20 cellular contexts compared by ENCODE assay signal in the genomic region with DNA sequence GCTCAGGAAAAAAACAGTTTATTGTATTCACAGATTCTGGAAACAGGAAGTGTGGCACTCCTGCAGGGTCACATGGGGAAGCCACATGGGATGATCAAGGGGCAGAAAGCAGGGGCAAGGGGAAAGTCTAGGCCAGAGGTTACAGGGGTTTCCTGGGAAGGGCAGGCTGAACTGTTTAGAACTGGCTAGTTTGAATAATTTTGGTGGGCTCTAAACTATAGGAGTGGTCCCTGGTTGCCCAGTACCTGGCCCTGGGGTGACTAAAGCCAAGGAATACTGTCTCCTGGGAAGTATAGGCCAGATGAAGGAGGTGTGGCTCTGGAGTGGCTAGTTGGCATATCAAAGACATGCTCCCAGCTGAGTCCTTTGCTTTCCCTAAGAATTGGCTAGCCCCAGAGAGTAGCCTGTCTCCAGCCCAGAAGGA.
DNase-seq lines count a peak whose midpoint lies in the region; ATAC-seq, FAIRE-seq and TF ChIP-seq lines count a peak whose summit lies in the region.
"Had no signal": no experiment of that assay in that cellular context is flagged by ENCODE, and none has a peak within 500 bp of the region (broad histone marks: within the 10 kb centered on the region; RNA-seq: fewer than 3 reads in every experiment).

No MANE protein-coding gene starts in this region.

- FAIRE-seq in K562 (lab: Jason Lieb, UNC) (no peak), kidney (lab: Jason Lieb, UNC) (no peak)
- FAIRE-seq: A204.1, TTC549 had no signal

- H4K91ac ChIP-seq in neuronal stem cell (ENCODE audit: low read depth, low read length, poor library complexity): no peak overlapping the region

- no peak overlapping the region for H3K14ac ChIP-seq in neuronal stem cell (ENCODE audit: low read length)

- H3K79me2 ChIP-seq in K562 (ENCODE audit: control insufficient read depth, insufficient read depth, low read length): no peaks in the 10 kb centered on the region

- peak overlapping the region; percentile 71 for H2AFZ ChIP-seq in K562 (ENCODE audit: low read depth, low read length)
- peak overlapping the region; percentile 82 for H2AFZ ChIP-seq in neuronal stem cell (ENCODE audit: low read length)

- no peak overlapping the region for H2BK15ac ChIP-seq in neuronal stem cell (ENCODE audit: low read length)

- H3K23ac ChIP-seq in neuronal stem cell (ENCODE audit: low read depth, low read length, poor library complexity): no peak overlapping the region

- ATAC-seq in K562: peak; percentile 34
- ATAC-seq: Right ventricle myocardium inferior had no signal

- no peaks in the 10 kb centered on the region for H3K79me1 ChIP-seq in neuronal stem cell (ENCODE audit: low read depth, low read length)

- POLR2A ChIA-PET in K562 (lab: Yijun Ruan, JAX): interaction anchor here (0.7 kb wide), 1 partner anchor 26 kb away, joined by 3 read pairs; no protein-coding TSS in a partner anchor

- no TSS peak for BruUV-seq in K562 (replicated peaks; lab: Mats Ljungman, UMichigan)

- TF ChIP-seq POLR2A in K562 (conservative IDR thresholded peaks at IDR 0.05): no peak

- H3K9me3 ChIP-seq in K562 (replicated peaks; ENCODE audit: control insufficient read depth, insufficient read depth, low read depth, low read length) (no peaks in the 10 kb centered on the region), neuronal stem cell (replicated peaks in 1 of 2; ENCODE audit: control insufficient read depth in 2 of 2, insufficient read depth in 1 of 2, low read depth in 1 of 2, low read length in 2 of 2) (no peaks in the 10 kb centered on the region), kidney (ENCODE audit: control insufficient read depth in 1 of 2, low read length in 2 of 2) (no peaks in the 10 kb centered on the region)
- H3K9me3 ChIP-seq: ovary, transverse colon had no signal

- H3K4me1 ChIP-seq in K562 (replicated peaks in 1 of 2; ENCODE audit: control insufficient read depth in 2 of 2, insufficient read depth in 2 of 2, low read length in 2 of 2) (peaks cover 9 to 29% of the 10 kb centered on the region in 2 experiments; a peak in 3 of 5 replicates), neuronal stem cell (ENCODE audit: control insufficient read depth in 2 of 2, insufficient read depth in 1 of 2, low read depth in 1 of 2, low read length in 2 of 2) (peaks cover 8% of the 10 kb centered on the region in 2 donors), kidney (ENCODE audit: control insufficient read depth in 1 of 2, insufficient read depth in 1 of 2, low read depth in 1 of 2, low read length in 2 of 2) (no peaks in the 10 kb centered on the region)

- H3K36me3 ChIP-seq in K562 (ENCODE audit: control insufficient read depth, insufficient read depth, low read length): no peaks in the 10 kb centered on the region
- H3K36me3 ChIP-seq in neuronal stem cell (replicated peaks in 1 of 2; ENCODE audit: control insufficient read depth in 2 of 2, insufficient read depth in 2 of 2, low read length in 2 of 2): no peaks in the 10 kb centered on the region
- no peaks in the 10 kb centered on the region for H3K36me3 ChIP-seq in kidney (ENCODE audit: control insufficient read depth in 1 of 2, insufficient read depth in 2 of 2, low read length in 2 of 2)
- H3K36me3 ChIP-seq: ovary, transverse colon had no signal

- no peak overlapping the region for H4K8ac ChIP-seq in neuronal stem cell (ENCODE audit: low read depth, low read length)

- in situ Hi-C loops in K562 (cut with MboI): no loop called here

- H3K27ac ChIP-seq in K562 (ENCODE audit: extremely low read depth, low read depth, low read length): no peak overlapping the region; the same call in 2 of the 3 replicates
- H3K27ac ChIP-seq in neuronal stem cell (replicated peaks; ENCODE audit: low read length): no peak overlapping the region
- no peak overlapping the region for H3K27ac ChIP-seq in kidney (ENCODE audit: low read depth in 2 of 2, low read length in 2 of 2)
- H3K27ac ChIP-seq: ovary, transverse colon had no signal

- TF ChIP-seq CTCF in K562 (IDR thresholded peaks at IDR 0.05 in 2 of 3, conservative IDR thresholded peaks at IDR 0.05 in 1 of 3; ENCODE audit: insufficient read depth in 2 of 3, low read depth in 1 of 3, low read length in 3 of 3) (no peak), kidney (IDR thresholded peaks at IDR 0.05; ENCODE audit: borderline replicate concordance, extremely low read depth, insufficient read depth) (no peak)

- DNase-seq in NCI-H2107 treated with DMSO at 0.1 percent for 48 hours (lab: John Stamatoyannopoulos, UW; ENCODE audit: unreplicated experiment): peak; percentile 21
- no peak for DNase-seq in NCI-H2107 (lab: John Stamatoyannopoulos, UW)
- DNase-seq in NCI-H2029 (lab: John Stamatoyannopoulos, UW): peak; percentile 52
- DNase-seq in K562 (ENCODE audit: extremely low read depth in 1 of 4, low spot score in 3 of 4): no peak
- DNase-seq in neuronal stem cell (ENCODE audit: low spot score): peak; percentile 23
- DNase-seq in kidney: no peak
- no peak for DNase-seq in DMS79 treated with DMSO at 0.1 percent for 48 hours (lab: John Stamatoyannopoulos, UW)
- no peak for DNase-seq in T-helper 2 cell
- DNase-seq: activated CD8-positive, alpha-beta memory T cell treated with anti-CD3 and anti-CD28 coated beads, Interleukin-2, amount 50 U/mL, for 4 hours; activated naive CD8-positive, alpha-beta T cell treated with anti-CD3 and anti-CD28 coated beads, Interleukin-2, amount 10 ng/mL, durations not matched to agents 7 days and 5 days; cerebellar nuclear complex; erythroblast; HCEC 1CT; midbrain; ovary; stimulated activated CD8-positive, alpha-beta memory T cell treated with anti-CD3 and anti-CD28 coated beads, Interleukin-4, amount 100 ng/mL, for 48 hours; transverse colon had no signal

- H3K4me3 ChIP-seq in K562 (no peak overlapping the region), neuronal stem cell (ENCODE audit: low read length in 2 of 2) (no peak overlapping the region), kidney (ENCODE audit: low read length in 2 of 2) (no peak overlapping the region)
- H3K4me3 ChIP-seq: ovary, transverse colon had no signal

- no peak overlapping the region for H2AK5ac ChIP-seq in neuronal stem cell (ENCODE audit: low read depth, low read length)

- H3K4me2 ChIP-seq in K562 (ENCODE audit: insufficient read depth, low read length) (no peak overlapping the region), neuronal stem cell (ENCODE audit: insufficient read depth, low read length, poor library complexity, severe bottlenecking) (no peak overlapping the region)

- H3K9me1 ChIP-seq in K562 (ENCODE audit: control insufficient read depth, insufficient read depth, low read length): no peaks in the 10 kb centered on the region

- no peaks in the 10 kb centered on the region for H4K20me1 ChIP-seq in K562 (replicated peaks; ENCODE audit: control insufficient read depth, insufficient read depth, low read length)

- H3K9ac ChIP-seq in K562 (ENCODE audit: insufficient read depth in 1 of 2, low read depth in 2 of 2, low read length in 2 of 2) (no peak overlapping the region), neuronal stem cell (ENCODE audit: low read depth, low read length, poor library complexity) (no peak overlapping the region), kidney (ENCODE audit: low read length in 2 of 2) (no peak overlapping the region)

- no peak overlapping the region for H3K18ac ChIP-seq in neuronal stem cell (ENCODE audit: low read length)

- no peak overlapping the region for H2BK5ac ChIP-seq in neuronal stem cell (ENCODE audit: low read length)

- no peak overlapping the region for H2BK120ac ChIP-seq in neuronal stem cell (ENCODE audit: low read depth, low read length)

- no peaks in the 10 kb centered on the region for H3K27me3 ChIP-seq in K562 (ENCODE audit: control insufficient read depth in 2 of 2, insufficient read depth in 2 of 2, low read length in 2 of 2)
- no peaks in the 10 kb centered on the region for H3K27me3 ChIP-seq in neuronal stem cell (ENCODE audit: control insufficient read depth in 3 of 3, insufficient read depth in 3 of 3, low read depth in 1 of 3, low read length in 3 of 3)
- H3K27me3 ChIP-seq: ovary, transverse colon had no signal

- CTCF ChIA-PET in K562 (lab: Yijun Ruan, JAX; ENCODE audit: low intra/inter-chr PET ratio): no interaction called here

- no peak overlapping the region for H3K4ac ChIP-seq in neuronal stem cell (ENCODE audit: low read length)

- no peak for TF ChIP-seq EP300 in K562 (IDR thresholded peaks at IDR 0.05; ENCODE audit: low read length)

- intact Hi-C loops in K562 (cut with micrococcal nuclease): no loop called here
- intact Hi-C loops in kidney (cut with DNase I): no loop called here

- no peak overlapping the region for H2BK12ac ChIP-seq in neuronal stem cell (ENCODE audit: low read length)

- no peak for TF ChIP-seq RAD21 in K562 (CRISPR knock-in tag; conservative IDR thresholded peaks at IDR 0.05 in 1 of 2, IDR thresholded peaks at IDR 0.05 in 1 of 2)

TF ChIP-seq in K562, 482 proteins besides CTCF, POLR2A, EP300 and RAD21 (continues in another document):
- TF ChIP-seq SP1 (CRISPR knock-in tag; IDR thresholded peaks at IDR 0.05) (no peak), ZNF146 (CRISPR knock-in tag; IDR thresholded peaks at IDR 0.05; ENCODE audit: unreplicated experiment) (no peak), ZNF3 (CRISPR knock-in tag; IDR thresholded peaks at IDR 0.05) (no peak), ID3 (CRISPR knock-in tag; IDR thresholded peaks at IDR 0.05) (no peak), ID3 (tag; IDR thresholded peaks at IDR 0.05) (no peak), RAD51 (IDR thresholded peaks at IDR 0.05; ENCODE audit: borderline replicate concordance, low read depth) (peak; percentile 66), NFATC3 (IDR thresholded peaks at IDR 0.05) (no peak), ZNF699 (CRISPR knock-in tag; IDR thresholded peaks at IDR 0.05; ENCODE audit: insufficient replicate concordance) (no peak), ZNF354B (CRISPR knock-in tag; IDR thresholded peaks at IDR 0.05) (no peak), KLF13 (tag; IDR thresholded peaks at IDR 0.05; ENCODE audit: borderline replicate concordance, low read depth) (0 out of 2 replicates have a peak, but pooled peaks have one; percentile 35), MBD2 (IDR thresholded peaks at IDR 0.05; ENCODE audit: borderline replicate concordance, low read depth) (no peak)

Comparison
In these comparisons a context has a peak if more than half of its experiments do, and no peak if none do; other contexts are left out.
1. DNase-seq: peak in NCI-H2107 treated with DMSO at 0.1 percent for 48 hours (single experiment), NCI-H2029 (single experiment) and neuronal stem cell (single experiment); none in NCI-H2107 (single experiment), K562 (0 of 4), kidney (single experiment), DMS79 treated with DMSO at 0.1 percent for 48 hours (single experiment) and T-helper 2 cell (0 of 5).